In genomic region chr3:98188553-98188952, GRCh38 we compare ENCODE assay signal across 9 cellular contexts. TPM values are rescaled to one million over a fixed set of nuclear protein-coding genes. Genes with fewer than 3 reads are reported as not detected.
DNase-seq lines count a peak whose midpoint lies in the region; ATAC-seq and TF ChIP-seq lines count a peak whose summit lies in the region.
"Had no signal": no experiment of that assay in that cellular context is flagged by ENCODE, and none has a peak within 500 bp of the region (broad histone marks: within the 10 kb centered on the region; RNA-seq: fewer than 3 reads in every experiment).

No MANE protein-coding gene starts in this region.

- no peak overlapping the region for H3K4me3 Mint-ChIP-seq in endodermal cell
- no peak overlapping the region for H3K4me3 Mint-ChIP-seq in activated T-cell treated with anti-CD3 and anti-CD28 coated beads, Interleukin-2, amount 50 U/mL, for 24 hours
- H3K4me3 Mint-ChIP-seq: brain had no signal

- peak; percentile 9 for DNase-seq in CMK (ENCODE audit: low read depth)
- DNase-seq in M059J (ENCODE audit: low read depth), result peak; percentile 56
- DNase-seq in endodermal cell, result no peak
- no peak for DNase-seq in activated T-cell treated with anti-CD3 and anti-CD28 coated beads, Interleukin-2, amount 50 U/mL, for 24 hours
- DNase-seq in NCI-H187 treated with DMSO at 0.1 percent for 48 hours (lab: John Stamatoyannopoulos, UW), result no peak
- no peak for DNase-seq in uterus
- DNase-seq in NCI-H748 treated with DMSO at 0.1 percent for 48 hours (lab: John Stamatoyannopoulos, UW), result no peak

- H3K4me1 ChIP-seq in endodermal cell (ENCODE audit: control insufficient read depth, insufficient read depth, low read length), result no peaks in the 10 kb centered on the region
- H3K4me1 ChIP-seq in uterus, result no peaks in the 10 kb centered on the region

- no peak overlapping the region for H3K9ac ChIP-seq in endodermal cell (ENCODE audit: extremely low read depth, low read length, poor library complexity, severe bottlenecking)

- H3K9me3 ChIP-seq in endodermal cell (ENCODE audit: control insufficient read depth, low read length) (no peaks in the 10 kb centered on the region), uterus (no peaks in the 10 kb centered on the region)

- no peak overlapping the region for H3K4me3 ChIP-seq in endodermal cell (ENCODE audit: low read length)
- H3K4me3 ChIP-seq in uterus, result no peak overlapping the region

- 53% methylated on average over 3 of the region's 3 CpGs; no CpG with 5 or more reads in 1 of the 2 experiments for WGBS in endodermal cell (ENCODE audit: insufficient coverage in 1 of 2, insufficient read length in 1 of 2), 2 experiments

- H3K27me3 Mint-ChIP-seq in endodermal cell (ENCODE audit: insufficient read depth), result no peaks in the 10 kb centered on the region
- no peaks in the 10 kb centered on the region for H3K27me3 Mint-ChIP-seq in activated T-cell treated with anti-CD3 and anti-CD28 coated beads, Interleukin-2, amount 50 U/mL, for 24 hours

- peaks cover 8% of the 10 kb centered on the region for H3K36me3 Mint-ChIP-seq in endodermal cell (ENCODE audit: low read depth)
- H3K36me3 Mint-ChIP-seq in activated T-cell treated with anti-CD3 and anti-CD28 coated beads, Interleukin-2, amount 50 U/mL, for 24 hours (ENCODE audit: low read depth), result no peaks in the 10 kb centered on the region
- H3K36me3 Mint-ChIP-seq: brain had no signal

- peak; percentile 67 for TF ChIP-seq CTCF in endodermal cell (conservative IDR thresholded peaks at IDR 0.05)
- TF ChIP-seq CTCF in uterus (IDR thresholded peaks at IDR 0.05), result no peak

- H3K27me3 ChIP-seq in endodermal cell (ENCODE audit: control insufficient read depth, insufficient read depth, low read length, poor library complexity, severe bottlenecking) (no peaks in the 10 kb centered on the region), uterus (no peaks in the 10 kb centered on the region)

- no peak for TF ChIP-seq POLR2A in uterus (IDR thresholded peaks at IDR 0.05)

- intact Hi-C loops in uterus (cut with DNase I; ENCODE audit: low total_unique reads), result no loop called here

- peak; percentile 84 for ATAC-seq in GM21390 (IDR thresholded peaks at IDR 0.05; ENCODE audit: unreplicated experiment)

- no peaks in the 10 kb centered on the region for H3K4me1 Mint-ChIP-seq in endodermal cell
- peaks cover 4% of the 10 kb centered on the region for H3K4me1 Mint-ChIP-seq in activated T-cell treated with anti-CD3 and anti-CD28 coated beads, Interleukin-2, amount 50 U/mL, for 24 hours (ENCODE audit: low read depth)
- H3K4me1 Mint-ChIP-seq: brain had no signal

- no peaks in the 10 kb centered on the region for H3K9me3 Mint-ChIP-seq in endodermal cell
- no peaks in the 10 kb centered on the region for H3K9me3 Mint-ChIP-seq in activated T-cell treated with anti-CD3 and anti-CD28 coated beads, Interleukin-2, amount 50 U/mL, for 24 hours
- H3K9me3 Mint-ChIP-seq: brain had no signal

- H3K27ac ChIP-seq in endodermal cell (ENCODE audit: low read depth, low read length) (no peak overlapping the region), uterus (no peak overlapping the region)

- H3K27ac Mint-ChIP-seq in endodermal cell, result no peak overlapping the region
- no peak overlapping the region for H3K27ac Mint-ChIP-seq in activated T-cell treated with anti-CD3 and anti-CD28 coated beads, Interleukin-2, amount 50 U/mL, for 24 hours
- H3K27ac Mint-ChIP-seq: brain had no signal

- H3K36me3 ChIP-seq in endodermal cell (ENCODE audit: control insufficient read depth, insufficient read depth, low read length) (no peaks in the 10 kb centered on the region), uterus (no peaks in the 10 kb centered on the region)

RNA-seq across cellular contexts. Expression of gene OR5H15, which starts 22.1 kb away (rescaled TPM):
- total RNA-seq in M059J (2014; rRNA removed; shearing (Covaris generic)), result not detected in 2 replicates
- total RNA-seq in endodermal cell (not detected), uterus (not detected)
- not detected for polyA plus RNA-seq in endodermal cell (2013, experiment 1 of 2)
- not detected for polyA plus RNA-seq in endodermal cell (2013, experiment 2 of 2)

RNA-seq across cellular contexts. Expression of gene OR5H14, which starts 41.3 kb away (rescaled TPM):
- not detected in 2 replicates for total RNA-seq in M059J (2014; rRNA removed; shearing (Covaris generic))
- total RNA-seq in endodermal cell (not detected), uterus (not detected)
- not detected for polyA plus RNA-seq in endodermal cell (2013, experiment 1 of 2)
- polyA plus RNA-seq in endodermal cell (2013, experiment 2 of 2), result not detected

RNA-seq across cellular contexts. Expression of gene OR5H1, which starts 58.0 kb away (rescaled TPM):
- not detected in 2 replicates for total RNA-seq in M059J (2014; rRNA removed; shearing (Covaris generic))
- total RNA-seq in endodermal cell (under 1 TPM; 0.09 to 0.22 TPM), uterus (not detected)
- polyA plus RNA-seq in endodermal cell (2013, experiment 1 of 2), result not detected
- not detected for polyA plus RNA-seq in endodermal cell (2013, experiment 2 of 2)

Comparison
In these comparisons a context has a peak if more than half of its experiments do, and no peak if none do; other contexts are left out.
1. DNase-seq: peak in CMK (single experiment) and M059J (single experiment); none in endodermal cell (single experiment), activated T-cell treated with anti-CD3 and anti-CD28 coated beads, Interleukin-2, amount 50 U/mL, for 24 hours (single experiment), NCI-H187 treated with DMSO at 0.1 percent for 48 hours (single experiment), uterus (0 of 2) and NCI-H748 treated with DMSO at 0.1 percent for 48 hours (single experiment).